In the genomic region with DNA sequence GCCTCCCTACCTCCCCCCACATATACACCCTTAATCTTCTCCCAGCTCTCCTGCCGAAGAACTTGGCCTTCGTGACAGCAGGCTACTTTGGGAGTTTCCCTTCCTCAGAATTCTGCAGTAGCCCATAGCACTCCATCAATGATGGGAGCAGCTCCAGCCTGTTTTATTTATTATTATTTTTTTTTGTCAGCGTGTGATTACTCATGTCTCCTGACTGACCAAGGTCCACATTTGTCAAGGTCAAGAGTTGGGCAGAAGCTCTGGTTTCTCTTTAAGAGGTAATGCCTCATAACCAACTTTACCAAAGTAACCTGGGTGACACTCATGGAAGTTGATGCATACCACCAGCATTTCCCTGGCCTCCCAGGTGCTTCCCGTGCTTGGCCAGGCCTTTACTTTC, we compare ENCODE assay signal across 18 cellular contexts.
DNase-seq lines count a peak whose midpoint lies in the region; ATAC-seq, FAIRE-seq and TF ChIP-seq lines count a peak whose summit lies in the region.
"Had no signal": no experiment of that assay in that cellular context is flagged by ENCODE, and none has a peak within 500 bp of the region (broad histone marks: within the 10 kb centered on the region; RNA-seq: fewer than 3 reads in every experiment).

No MANE protein-coding gene starts in this region.

- CTCF ChIA-PET in HCT116 (lab: Charles Lee), result no interaction called here
- CTCF ChIA-PET in PC-3 (lab: Charles Lee), result interaction anchor here (0.6 kb wide), 1 partner anchor 107 kb away, joined by 3 read pairs; no protein-coding TSS in a partner anchor

- no peak overlapping the region for H3K27ac Mint-ChIP-seq in natural killer cell
- H3K27ac Mint-ChIP-seq: IgD-negative memory B cell had no signal

- H3K79me2 ChIP-seq in HCT116 (ENCODE audit: insufficient read depth, low read length), result no peaks in the 10 kb centered on the region
- no peaks in the 10 kb centered on the region for H3K79me2 ChIP-seq in PC-3 (ENCODE audit: low read length)

- H4K20me1 ChIP-seq in HCT116 (ENCODE audit: insufficient read depth), result no peaks in the 10 kb centered on the region
- H4K20me1 ChIP-seq in PC-3 (ENCODE audit: low read length), result no peaks in the 10 kb centered on the region

- no peak for TF ChIP-seq RAD21 in HCT116 (IDR thresholded peaks at IDR 0.05; ENCODE audit: low read depth)

- H3K9me3 ChIP-seq in HCT116 (ENCODE audit: control insufficient read depth in 1 of 2, insufficient read depth in 1 of 2, low read depth in 1 of 2, low read length in 2 of 2) (no peaks in the 10 kb centered on the region), PC-3 (ENCODE audit: low read length) (no peaks in the 10 kb centered on the region), pancreas (no peaks in the 10 kb centered on the region)

- H3K4me3 Mint-ChIP-seq in natural killer cell, result no peak overlapping the region
- H3K4me3 Mint-ChIP-seq: IgD-negative memory B cell had no signal

- no peak for ATAC-seq in HCT116
- no peak for ATAC-seq in PC-3
- ATAC-seq in pancreas, result peak; percentile 50 to 72 (median 58)
- ATAC-seq in HG02852 (IDR thresholded peaks at IDR 0.05; ENCODE audit: unreplicated experiment), result no peak
- ATAC-seq in natural killer cell, result no peak

- DNase-seq in HCT116 (ENCODE audit: low read depth, low spot score) (no peak), PC-3 (no peak), fibroblast of mammary gland (ENCODE audit: low read depth) (peak; percentile 51), pancreas (no peak), NCI-H146 treated with DMSO at 0.1 percent for 48 hours (lab: John Stamatoyannopoulos, UW; ENCODE audit: unreplicated experiment) (no peak), RCC 7860 (ENCODE audit: low spot score) (no peak), natural killer cell (no peak)
- DNase-seq: ACHN, AML-193, COR-L47, GOT3, Kasumi-1, NCI-H187 treated with DMSO at 0.1 percent for 48 hours, NCI-H69, SIG-M5 had no signal

- RAD21 ChIA-PET in HCT116 (lab: Charles Lee; ENCODE audit: low non-redundant PET in 1 of 2, low total read pairs in 2 of 2, uncharacterized antibody in 2 of 2, unreplicated experiment in 2 of 2), result no interaction called here

- H3F3A ChIP-seq in PC-3 (ENCODE audit: low read length, unreplicated experiment), result no peaks in the 10 kb centered on the region

- TF ChIP-seq CTCF in HCT116 (IDR thresholded peaks at IDR 0.05 in 2 of 3, conservative IDR thresholded peaks at IDR 0.05 in 1 of 3; ENCODE audit: borderline replicate concordance in 1 of 3, insufficient read depth in 1 of 3, low read depth in 2 of 3, low read length in 2 of 3) (no peak), PC-3 (conservative IDR thresholded peaks at IDR 0.05; ENCODE audit: low read depth, low read length) (no peak), fibroblast of mammary gland (conservative IDR thresholded peaks at IDR 0.05; ENCODE audit: control insufficient read depth, insufficient read depth, low read depth, low read length) (no peak), pancreas (IDR thresholded peaks at IDR 0.05) (no peak), natural killer cell (IDR thresholded peaks at IDR 0.05) (no peak)

- POLR2A ChIA-PET in HCT116 (lab: Charles Lee) (no interaction called here), PC-3 (lab: Charles Lee; ENCODE audit: unreplicated experiment) (no interaction called here)

- H3K36me3 Mint-ChIP-seq in natural killer cell, result no peaks in the 10 kb centered on the region

- H3K4me1 ChIP-seq in HCT116 (ENCODE audit: control insufficient read depth in 1 of 2, insufficient read depth in 2 of 2, low read length in 2 of 2), result no peaks in the 10 kb centered on the region
- no peaks in the 10 kb centered on the region for H3K4me1 ChIP-seq in PC-3 (ENCODE audit: insufficient read depth, low read length)
- H3K4me1 ChIP-seq in pancreas, result no peaks in the 10 kb centered on the region

- no peaks in the 10 kb centered on the region for H3K27me3 ChIP-seq in HCT116 (ENCODE audit: insufficient read depth, low read length)
- no peaks in the 10 kb centered on the region for H3K27me3 ChIP-seq in PC-3 (ENCODE audit: low read length)
- H3K27me3 ChIP-seq in pancreas, result no peaks in the 10 kb centered on the region

- no peak overlapping the region for H3K9ac ChIP-seq in HCT116 (ENCODE audit: low read length)
- no peak overlapping the region for H3K9ac ChIP-seq in PC-3 (ENCODE audit: low read length)

- peaks cover 5 to 13% of the 10 kb centered on the region in 2 donors for H3K4me1 Mint-ChIP-seq in natural killer cell
- H3K4me1 Mint-ChIP-seq: IgD-negative memory B cell had no signal

- TF ChIP-seq POLR2A in HCT116 (IDR thresholded peaks at IDR 0.05; ENCODE audit: borderline replicate concordance, extremely low read depth, insufficient read depth, insufficient read length), result no peak

- H3K9me2 ChIP-seq in HCT116 (ENCODE audit: insufficient read depth), result no peaks in the 10 kb centered on the region
- H3K9me2 ChIP-seq in PC-3 (replicated peaks; ENCODE audit: low read length), result no peaks in the 10 kb centered on the region

- FAIRE-seq in pancreas (lab: Jason Lieb, UNC) (no peak), RCC 7860 (lab: Jason Lieb, UNC) (no peak)
- FAIRE-seq: GM19239 had no signal

- H2AFZ ChIP-seq in HCT116 (ENCODE audit: low read depth, low read length, poor library complexity, severe bottlenecking), result no peak overlapping the region
- H2AFZ ChIP-seq in PC-3 (ENCODE audit: low read length), result no peak overlapping the region

- H3K27ac ChIP-seq in HCT116 (ENCODE audit: low read depth, low read length) (no peak overlapping the region), PC-3 (ENCODE audit: low read length) (no peak overlapping the region), pancreas (no peak overlapping the region)

- BruUV-seq in HCT116 (replicated peaks; lab: Mats Ljungman, UMichigan) (TSS peak; percentile 24), PC-3 (replicated peaks; lab: Mats Ljungman, UMichigan) (TSS peak; percentile 13)

- H3K27me3 Mint-ChIP-seq in natural killer cell (ENCODE audit: low read depth in 2 of 2), result no peaks in the 10 kb centered on the region

- no peaks in the 10 kb centered on the region for H3K9me3 Mint-ChIP-seq in natural killer cell

- intact Hi-C loops in HCT116 (cut with micrococcal nuclease) (no loop called here), PC-3 (cut with micrococcal nuclease) (no loop called here), pancreas (cut with DNase I) (no loop called here), natural killer cell (cut with micrococcal nuclease) (no loop called here)

- H3K4me2 ChIP-seq in HCT116 (ENCODE audit: low read length) (no peak overlapping the region), PC-3 (ENCODE audit: low read length) (no peak overlapping the region)

- WGBS in pancreas, 2 donors, result 42 to 47% methylated on average over 4 of the region's 4 CpGs

- H3K4me3 ChIP-seq in HCT116 (replicated peaks in 1 of 2; ENCODE audit: low read depth in 1 of 2, low read length in 2 of 2), result no peak overlapping the region
- H3K4me3 ChIP-seq in PC-3 (ENCODE audit: low read length), result no peak overlapping the region
- no peak overlapping the region for H3K4me3 ChIP-seq in fibroblast of mammary gland (ENCODE audit: control insufficient read depth, low read depth, low read length)
- no peak overlapping the region for H3K4me3 ChIP-seq in pancreas

- H3K36me3 ChIP-seq in HCT116 (ENCODE audit: control insufficient read depth in 1 of 2, insufficient read depth in 2 of 2, low read length in 2 of 2) (no peaks in the 10 kb centered on the region), PC-3 (ENCODE audit: low read depth, low read length) (peaks cover 8% of the 10 kb centered on the region; the same call in 1 of the 2 replicates), pancreas (peaks cover 0 to 3% (median 0%) of the 10 kb centered on the region in 3 donors)

TF ChIP-seq in HCT116, 20 proteins besides CTCF, POLR2A, EP300 and RAD21 (continues in another document):
- TF ChIP-seq CBX3 (IDR thresholded peaks at IDR 0.05; ENCODE audit: low read depth) (no peak), EZH2phosphoT487 (IDR thresholded peaks at IDR 0.05; ENCODE audit: borderline replicate concordance) (no peak), ZNF274 (IDR thresholded peaks at IDR 0.05; ENCODE audit: low read depth, low read length) (no peak), POLR2AphosphoS5 (IDR thresholded peaks at IDR 0.05; ENCODE audit: low read depth, low read length) (no peak), EGR1 (IDR thresholded peaks at IDR 0.05; ENCODE audit: low read depth) (no peak), JUND (IDR thresholded peaks at IDR 0.05) (no peak), SP1 (IDR thresholded peaks at IDR 0.05; ENCODE audit: low read depth) (no peak), SIN3A (IDR thresholded peaks at IDR 0.05; ENCODE audit: low read depth) (no peak), TCF7L2 (IDR thresholded peaks at IDR 0.05; ENCODE audit: borderline replicate concordance, extremely low read depth, insufficient read depth, insufficient read length) (no peak), ZFX (IDR thresholded peaks at IDR 0.05) (no peak)
- TF ChIP-seq, protein P1, sequence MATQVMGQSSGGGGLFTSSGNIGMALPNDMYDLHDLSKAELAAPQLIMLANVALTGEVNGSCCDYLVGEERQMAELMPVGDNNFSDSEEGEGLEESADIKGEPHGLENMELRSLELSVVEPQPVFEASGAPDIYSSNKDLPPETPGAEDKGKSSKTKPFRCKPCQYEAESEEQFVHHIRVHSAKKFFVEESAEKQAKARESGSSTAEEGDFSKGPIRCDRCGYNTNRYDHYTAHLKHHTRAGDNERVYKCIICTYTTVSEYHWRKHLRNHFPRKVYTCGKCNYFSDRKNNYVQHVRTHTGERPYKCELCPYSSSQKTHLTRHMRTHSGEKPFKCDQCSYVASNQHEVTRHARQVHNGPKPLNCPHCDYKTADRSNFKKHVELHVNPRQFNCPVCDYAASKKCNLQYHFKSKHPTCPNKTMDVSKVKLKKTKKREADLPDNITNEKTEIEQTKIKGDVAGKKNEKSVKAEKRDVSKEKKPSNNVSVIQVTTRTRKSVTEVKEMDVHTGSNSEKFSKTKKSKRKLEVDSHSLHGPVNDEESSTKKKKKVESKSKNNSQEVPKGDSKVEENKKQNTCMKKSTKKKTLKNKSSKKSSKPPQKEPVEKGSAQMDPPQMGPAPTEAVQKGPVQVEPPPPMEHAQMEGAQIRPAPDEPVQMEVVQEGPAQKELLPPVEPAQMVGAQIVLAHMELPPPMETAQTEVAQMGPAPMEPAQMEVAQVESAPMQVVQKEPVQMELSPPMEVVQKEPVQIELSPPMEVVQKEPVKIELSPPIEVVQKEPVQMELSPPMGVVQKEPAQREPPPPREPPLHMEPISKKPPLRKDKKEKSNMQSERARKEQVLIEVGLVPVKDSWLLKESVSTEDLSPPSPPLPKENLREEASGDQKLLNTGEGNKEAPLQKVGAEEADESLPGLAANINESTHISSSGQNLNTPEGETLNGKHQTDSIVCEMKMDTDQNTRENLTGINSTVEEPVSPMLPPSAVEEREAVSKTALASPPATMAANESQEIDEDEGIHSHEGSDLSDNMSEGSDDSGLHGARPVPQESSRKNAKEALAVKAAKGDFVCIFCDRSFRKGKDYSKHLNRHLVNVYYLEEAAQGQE (IDR thresholded peaks at IDR 0.05; ENCODE audit: low read depth), result no peak
- TF ChIP-seq, protein P2, sequence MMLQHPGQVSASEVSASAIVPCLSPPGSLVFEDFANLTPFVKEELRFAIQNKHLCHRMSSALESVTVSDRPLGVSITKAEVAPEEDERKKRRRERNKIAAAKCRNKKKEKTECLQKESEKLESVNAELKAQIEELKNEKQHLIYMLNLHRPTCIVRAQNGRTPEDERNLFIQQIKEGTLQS (IDR thresholded peaks at IDR 0.05), result no peak

Comparison
In these comparisons a context has a peak if more than half of its experiments do, and no peak if none do; other contexts are left out.
1. ATAC-seq: peak in pancreas (4 of 4); none in HCT116 (single experiment), PC-3 (single experiment), HG02852 (single experiment) and natural killer cell (0 of 3).